Comparison of ENCODE assay signal across 13 cellular contexts in the genomic region with DNA sequence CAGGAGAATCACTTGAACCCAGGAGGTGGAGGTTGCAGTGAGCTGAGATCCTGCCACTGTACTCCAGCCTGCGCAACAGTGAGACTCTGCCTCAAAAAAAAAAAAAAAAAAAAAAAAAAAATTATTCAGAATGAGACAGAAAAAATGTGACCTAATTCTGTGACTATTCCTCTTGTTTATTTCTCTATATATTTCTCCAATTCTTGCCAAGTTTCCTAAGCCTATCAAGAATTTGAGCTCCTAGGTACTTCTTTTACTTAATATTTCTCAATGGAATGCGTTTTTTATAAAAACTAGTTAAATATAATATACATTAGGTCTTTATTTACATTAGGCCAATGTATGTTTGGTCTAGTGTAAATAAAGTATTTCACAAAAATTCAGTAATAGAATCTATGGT.
A peak's percentile ranks its signal among the peaks of the same experiment; 100 is the strongest.
DNase-seq lines count a peak whose midpoint lies in the region; ATAC-seq and TF ChIP-seq lines count a peak whose summit lies in the region.
"Had no signal": no experiment of that assay in that cellular context is flagged by ENCODE, and none has a peak within 500 bp of the region (broad histone marks: within the 10 kb centered on the region; RNA-seq: fewer than 3 reads in every experiment).

No MANE protein-coding gene starts in this region.

- no peak for TF ChIP-seq POLR2A in heart left ventricle (IDR thresholded peaks at IDR 0.05)

- H3K4me1 ChIP-seq in SJSA1 (replicated peaks): peaks cover 39% of the 10 kb centered on the region
- H3K4me1 ChIP-seq in heart left ventricle: peaks cover 0 to 5% (median 0%) of the 10 kb centered on the region in 12 donors
- H3K4me1 ChIP-seq: BE2C, Caco-2 had no signal

- no peak for TF ChIP-seq CTCF in choroid plexus epithelial cell (conservative IDR thresholded peaks at IDR 0.05; ENCODE audit: low read depth, low read length)
- no peak for TF ChIP-seq CTCF in heart left ventricle (IDR thresholded peaks at IDR 0.05)

- ATAC-seq in heart left ventricle (no peak), Right ventricle myocardium inferior (no peak)
- ATAC-seq: A549; CD8-positive, alpha-beta T cell had no signal

- DNase-seq in EL (peak; percentile 18), SJSA1 (ENCODE audit: low read depth in 1 of 2, low spot score in 2 of 2) (no peak), choroid plexus epithelial cell (ENCODE audit: low read depth) (peak; percentile 56), COLO668 (lab: John Stamatoyannopoulos, UW; ENCODE audit: unreplicated experiment) (no peak), heart left ventricle (no peak), Right ventricle myocardium inferior (ENCODE audit: missing footprints) (no peak)
- no peak for DNase-seq in activated naive CD4-positive, alpha-beta T cell treated with anti-CD3 and anti-CD28 coated beads, Interleukin-2, amount 50 U/mL, for 16 hours
- DNase-seq: BE2C; Caco-2; CD8-positive, alpha-beta T cell; GOT3; H9 had no signal

- H3K27me3 ChIP-seq in SJSA1 (replicated peaks): no peaks in the 10 kb centered on the region
- no peaks in the 10 kb centered on the region for H3K27me3 ChIP-seq in heart left ventricle
- H3K27me3 ChIP-seq: BE2C had no signal

- peak overlapping the region; percentile 21; the same call in 1 of the 2 replicates for H3K27ac ChIP-seq in SJSA1
- H3K27ac ChIP-seq in heart left ventricle: no peak overlapping the region
- H3K27ac ChIP-seq: A549 had no signal

- H3K4me3 ChIP-seq in SJSA1: no peak overlapping the region
- no peak overlapping the region for H3K4me3 ChIP-seq in choroid plexus epithelial cell (ENCODE audit: low read depth, low read length)
- no peak overlapping the region for H3K4me3 ChIP-seq in heart left ventricle
- H3K4me3 ChIP-seq: A549 had no signal

- intact Hi-C loops in heart left ventricle (cut with DNase I): no loop called here
- intact Hi-C loops in Right ventricle myocardium inferior (cut with DNase I): no loop called here

- WGBS in heart left ventricle, 4 donors: 87 to 93% (median 90%) methylated on average over 2 of the region's 2 CpGs

- H3K36me3 ChIP-seq in SJSA1 (no peaks in the 10 kb centered on the region), heart left ventricle (no peaks in the 10 kb centered on the region)
- H3K36me3 ChIP-seq: BE2C had no signal

- H3K9me3 ChIP-seq in SJSA1 (replicated peaks): peaks cover 3% of the 10 kb centered on the region; the same call in 1 of the 2 replicates
- H3K9me3 ChIP-seq in heart left ventricle: peaks cover 0 to 9% (median 0%) of the 10 kb centered on the region in 12 donors
- H3K9me3 ChIP-seq: A549, BE2C, Caco-2 had no signal

Comparison
In these comparisons a context has a peak if more than half of its experiments do, and no peak if none do; other contexts are left out.
1. DNase-seq: peak in EL (single experiment) and choroid plexus epithelial cell (single experiment); none in SJSA1 (0 of 2), COLO668 (single experiment), activated naive CD4-positive, alpha-beta T cell treated with anti-CD3 and anti-CD28 coated beads, Interleukin-2, amount 50 U/mL, for 16 hours (single experiment), heart left ventricle (0 of 5) and Right ventricle myocardium inferior (single experiment).